ENCODE assay signal across 40 cellular contexts in genomic region chr4:130714006-130714405, GRCh38.
"Had no signal": no experiment of that assay in that cellular context is flagged by ENCODE, and none has a peak within 500 bp of the region (broad histone marks: within the 10 kb centered on the region; RNA-seq: fewer than 3 reads in every experiment).

No MANE protein-coding gene starts in this region.

- H3K9me3 Mint-ChIP-seq: activated naive CD4-positive, alpha-beta T cell treated with anti-CD3 and anti-CD28 coated beads, Interleukin-2, amount 10 ng/mL, durations not matched to agents 7 days and 5 days; activated naive CD4-positive, alpha-beta T cell treated with anti-CD3 and anti-CD28 coated beads, Interleukin-2, amount 50 U/mL, for 24 hours; activated naive CD8-positive, alpha-beta T cell treated with anti-CD3 and anti-CD28 coated beads for 36 hours; activated naive CD8-positive, alpha-beta T cell treated with anti-CD3 and anti-CD28 coated beads, Interleukin-2, amount 10 ng/mL, durations not matched to agents 7 days and 5 days; activated T-helper 1 cell treated with anti-CD3 and anti-CD28 coated beads, Interleukin-12 subunit alpha, Interleukin-12 subunit beta, Interleukin-2, Interleukin-4 antibody, amounts not matched to agents 30 ng/mL and 10 ng/mL and 1 ng/mL, durations not matched to agents 14 hours and 24 hours and 36 hours; central memory CD8-positive, alpha-beta T cell had no signal

- H3K4me1 ChIP-seq: adrenal gland, ascending aorta, body of pancreas, breast epithelium had no signal

- H3K27me3 ChIP-seq: adrenal gland, ascending aorta, body of pancreas, brain microvascular endothelial cell, breast epithelium, cardiac muscle cell had no signal

- H3K36me3 Mint-ChIP-seq: activated naive CD4-positive, alpha-beta T cell treated with anti-CD3 and anti-CD28 coated beads, Interleukin-2, amount 10 ng/mL, durations not matched to agents 7 days and 5 days; activated naive CD4-positive, alpha-beta T cell treated with anti-CD3 and anti-CD28 coated beads, Interleukin-2, amount 50 U/mL, for 24 hours; activated naive CD4-positive, alpha-beta T cell treated with anti-CD3 and anti-CD28 coated beads, Interleukin-2, amount 50 U/mL, for 72 hours; activated naive CD8-positive, alpha-beta T cell; activated naive CD8-positive, alpha-beta T cell treated with anti-CD3 and anti-CD28 coated beads for 36 hours; activated naive CD8-positive, alpha-beta T cell treated with anti-CD3 and anti-CD28 coated beads, Interleukin-2, amount 10 ng/mL, durations not matched to agents 7 days and 5 days; brain had no signal

- FAIRE-seq: astrocyte, bronchial epithelial cell had no signal

- H3K27ac Mint-ChIP-seq: activated naive CD4-positive, alpha-beta T cell treated with anti-CD3 and anti-CD28 coated beads for 36 hours; activated naive CD4-positive, alpha-beta T cell treated with anti-CD3 and anti-CD28 coated beads, Interleukin-2, amount 10 ng/mL, durations not matched to agents 7 days and 5 days; activated naive CD4-positive, alpha-beta T cell treated with anti-CD3 and anti-CD28 coated beads, Interleukin-2, amount 50 U/mL, for 24 hours; activated naive CD4-positive, alpha-beta T cell treated with anti-CD3 and anti-CD28 coated beads, Interleukin-2, amount 50 U/mL, for 72 hours; activated naive CD8-positive, alpha-beta T cell; activated naive CD8-positive, alpha-beta T cell treated with anti-CD3 and anti-CD28 coated beads for 36 hours; activated naive CD8-positive, alpha-beta T cell treated with anti-CD3 and anti-CD28 coated beads, Interleukin-2, amount 10 ng/mL, durations not matched to agents 7 days and 5 days; activated naive CD8-positive, alpha-beta T cell treated with anti-CD3 and anti-CD28 coated beads, Interleukin-2, amount 50 U/mL, for 24 hours; activated T-cell treated with anti-CD3 and anti-CD28 coated beads, Interleukin-2, amount 50 U/mL, for 24 hours; activated T-cell treated with anti-CD3 and anti-CD28 coated beads, Interleukin-2, amount 50 U/mL, for 72 hours; activated T-helper 1 cell treated with anti-CD3 and anti-CD28 coated beads, Interleukin-12 subunit alpha, Interleukin-12 subunit beta, Interleukin-2, Interleukin-4 antibody, amounts not matched to agents 30 ng/mL and 10 ng/mL and 1 ng/mL, durations not matched to agents 14 hours and 24 hours and 36 hours; activated T-helper 17 cell treated with anti-CD3 and anti-CD28 coated beads, Interleukin-2, amount 50 U/mL, for 72 hours; activated T-helper 2 cell treated with anti-CD3 and anti-CD28 coated beads, Interferon-gamma antibody, Interleukin-2, Interleukin-4, amounts not matched to agents 10 μg/mL and 5 μg/mL and 100 μg/mL, durations not matched to agents 14 hours and 24 hours and 36 hours; brain had no signal

- H3K27ac ChIP-seq: adrenal gland, ascending aorta, body of pancreas, brain microvascular endothelial cell, breast epithelium, cardiac muscle cell had no signal

- H3K4me3 ChIP-seq: adrenal gland, ascending aorta, body of pancreas, breast epithelium, cardiac muscle cell had no signal

- H3K36me3 ChIP-seq: adrenal gland, ascending aorta, brain microvascular endothelial cell, breast epithelium, cardiac muscle cell had no signal

- ATAC-seq: activated naive CD4-positive, alpha-beta T cell treated with anti-CD3 and anti-CD28 coated beads, Interleukin-2, amount 50 U/mL, for 72 hours; activated naive CD8-positive, alpha-beta T cell treated with anti-CD3 and anti-CD28 coated beads, Interleukin-2, amount 50 U/mL, for 24 hours; activated T-cell treated with anti-CD3 and anti-CD28 coated beads, Interleukin-2, amount 50 U/mL, for 4 hours; activated T-cell treated with anti-CD3 and anti-CD28 coated beads, Interleukin-2, amount 50 U/mL, for 72 hours; activated T-helper 17 cell treated with anti-CD3 and anti-CD28 coated beads, Interleukin-2, amount 50 U/mL, for 72 hours; body of pancreas had no signal

- H3K27me3 Mint-ChIP-seq: activated naive CD4-positive, alpha-beta T cell treated with anti-CD3 and anti-CD28 coated beads, Interleukin-2, amount 10 ng/mL, durations not matched to agents 7 days and 5 days; activated naive CD4-positive, alpha-beta T cell treated with anti-CD3 and anti-CD28 coated beads, Interleukin-2, amount 50 U/mL, for 24 hours; activated naive CD8-positive, alpha-beta T cell; activated naive CD8-positive, alpha-beta T cell treated with anti-CD3 and anti-CD28 coated beads for 36 hours; activated naive CD8-positive, alpha-beta T cell treated with anti-CD3 and anti-CD28 coated beads, Interleukin-2, amount 10 ng/mL, durations not matched to agents 7 days and 5 days; activated naive CD8-positive, alpha-beta T cell treated with anti-CD3 and anti-CD28 coated beads, Interleukin-2, amount 50 U/mL, for 24 hours; activated T-cell treated with anti-CD3 and anti-CD28 coated beads, Interleukin-2, amount 50 U/mL, for 24 hours; activated T-helper 17 cell treated with anti-CD3 and anti-CD28 coated beads, Interleukin-2, amount 50 U/mL, for 72 hours; central memory CD8-positive, alpha-beta T cell had no signal

- H3K4me1 Mint-ChIP-seq: activated naive CD4-positive, alpha-beta T cell treated with anti-CD3 and anti-CD28 coated beads, Interleukin-2, amount 10 ng/mL, durations not matched to agents 7 days and 5 days; activated naive CD4-positive, alpha-beta T cell treated with anti-CD3 and anti-CD28 coated beads, Interleukin-2, amount 50 U/mL, for 24 hours; activated naive CD8-positive, alpha-beta T cell treated with anti-CD3 and anti-CD28 coated beads for 36 hours; activated naive CD8-positive, alpha-beta T cell treated with anti-CD3 and anti-CD28 coated beads, Interleukin-2, amount 10 ng/mL, durations not matched to agents 7 days and 5 days; activated naive CD8-positive, alpha-beta T cell treated with anti-CD3 and anti-CD28 coated beads, Interleukin-2, amount 50 U/mL, for 24 hours; activated T-helper 17 cell treated with anti-CD3 and anti-CD28 coated beads, Interleukin-2, amount 50 U/mL, for 72 hours; central memory CD8-positive, alpha-beta T cell had no signal

- H3K4me3 Mint-ChIP-seq: activated naive CD4-positive, alpha-beta T cell treated with anti-CD3 and anti-CD28 coated beads for 36 hours; activated naive CD4-positive, alpha-beta T cell treated with anti-CD3 and anti-CD28 coated beads, Interleukin-2, amount 10 ng/mL, durations not matched to agents 7 days and 5 days; activated naive CD4-positive, alpha-beta T cell treated with anti-CD3 and anti-CD28 coated beads, Interleukin-2, amount 50 U/mL, for 24 hours; activated naive CD8-positive, alpha-beta T cell; activated naive CD8-positive, alpha-beta T cell treated with anti-CD3 and anti-CD28 coated beads for 36 hours; activated naive CD8-positive, alpha-beta T cell treated with anti-CD3 and anti-CD28 coated beads, Interleukin-2, amount 10 ng/mL, durations not matched to agents 7 days and 5 days; activated naive CD8-positive, alpha-beta T cell treated with anti-CD3 and anti-CD28 coated beads, Interleukin-2, amount 50 U/mL, for 24 hours; activated T-cell treated with anti-CD3 and anti-CD28 coated beads, Interleukin-2, amount 50 U/mL, for 24 hours; activated T-cell treated with anti-CD3 and anti-CD28 coated beads, Interleukin-2, amount 50 U/mL, for 4 hours; activated T-cell treated with anti-CD3 and anti-CD28 coated beads, Interleukin-2, amount 50 U/mL, for 72 hours; activated T-helper 1 cell treated with anti-CD3 and anti-CD28 coated beads, Interleukin-12 subunit alpha, Interleukin-12 subunit beta, Interleukin-2, Interleukin-4 antibody, amounts not matched to agents 30 ng/mL and 10 ng/mL and 1 ng/mL, durations not matched to agents 14 hours and 24 hours and 36 hours; activated T-helper 17 cell treated with anti-CD3 and anti-CD28 coated beads, Interleukin-2, amount 50 U/mL, for 72 hours; brain; central memory CD8-positive, alpha-beta T cell had no signal

- H3K9me3 ChIP-seq: adrenal gland, ascending aorta, body of pancreas, breast epithelium had no signal

- DNase-seq: activated effector memory CD4-positive, alpha-beta T cell treated with anti-CD3 and anti-CD28 coated beads, Interleukin-2, amount 50 U/mL, for 16 hours; activated effector memory CD4-positive, alpha-beta T cell treated with Interleukin-2 at 50 U/mL for 16 hours; activated gamma-delta T cell; activated gamma-delta T cell treated with Interleukin-2 at 50 U/mL for 16 hours; activated naive CD4-positive, alpha-beta T cell; activated naive CD4-positive, alpha-beta T cell treated with anti-CD3 and anti-CD28 coated beads for 36 hours; activated naive CD4-positive, alpha-beta T cell treated with anti-CD3 and anti-CD28 coated beads, Interleukin-2, amount 10 ng/mL, durations not matched to agents 7 days and 5 days; activated naive CD4-positive, alpha-beta T cell treated with anti-CD3 and anti-CD28 coated beads, Interleukin-2, amount 50 U/mL, for 16 hours; activated naive CD4-positive, alpha-beta T cell treated with Interleukin-2 at 50 U/mL for 16 hours; activated naive CD8-positive, alpha-beta T cell treated with anti-CD3 and anti-CD28 coated beads for 36 hours; activated naive CD8-positive, alpha-beta T cell treated with anti-CD3 and anti-CD28 coated beads, Interleukin-2, amount 10 ng/mL, durations not matched to agents 7 days and 5 days; activated naive CD8-positive, alpha-beta T cell treated with anti-CD3 and anti-CD28 coated beads, Interleukin-2, amount 50 U/mL, for 24 hours; activated T-cell treated with anti-CD3 and anti-CD28 coated beads, Interleukin-2, amount 50 U/mL, for 1 hour; activated T-cell treated with anti-CD3 and anti-CD28 coated beads, Interleukin-2, amount 50 U/mL, for 24 hours; activated T-cell treated with anti-CD3 and anti-CD28 coated beads, Interleukin-2, amount 50 U/mL, for 4 hours; activated T-cell treated with anti-CD3 and anti-CD28 coated beads, Interleukin-2, amount 50 U/mL, for 48 hours; activated T-cell treated with anti-CD3 and anti-CD28 coated beads, Interleukin-2, amount 50 U/mL, for 72 hours; adrenal gland; amniotic stem cell; amygdala; anterior cingulate cortex; aorta; body of pancreas; brain microvascular endothelial cell; caudate nucleus; central memory CD4-positive, alpha-beta T cell; cerebellar nuclear complex had no signal
